ENCODE assay signal across 2 cellular contexts in the genomic region with DNA sequence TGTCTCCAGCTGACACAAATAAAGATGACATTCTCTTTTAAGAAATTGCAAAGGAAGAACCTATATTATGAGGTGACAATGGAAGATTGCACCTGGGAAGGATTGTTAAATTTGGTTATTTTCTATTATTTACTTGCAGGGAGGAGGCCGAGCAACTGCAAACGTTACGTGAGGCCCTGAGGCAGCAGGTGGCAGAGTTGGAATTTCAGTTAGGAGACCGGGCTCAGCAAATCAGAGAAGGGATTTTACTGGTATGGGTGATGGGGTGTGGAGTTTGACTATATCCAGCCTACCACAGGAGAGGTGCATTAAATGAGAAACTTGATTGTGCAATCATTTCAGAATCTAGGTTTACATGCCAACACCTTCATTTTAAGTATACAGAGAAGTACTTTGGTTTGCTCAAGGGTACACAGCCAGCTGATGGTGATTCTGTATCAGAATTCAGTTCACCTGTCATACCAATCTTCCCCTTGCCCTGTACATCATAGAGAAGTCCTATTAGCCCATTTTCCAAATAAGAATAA.
TF ChIP-seq lines count a peak whose summit lies in the region.

No MANE protein-coding gene starts in this region.

TF ChIP-seq in HepG2, 621 proteins besides CTCF, POLR2A, EP300 and RAD21:
- no peak for TF ChIP-seq ZNF777 (CRISPR knock-in tag; IDR thresholded peaks at IDR 0.05)
- peak; percentile 73 for TF ChIP-seq CEBPB (IDR thresholded peaks at IDR 0.05; ENCODE audit: borderline replicate concordance, low read depth, low read length)

TF ChIP-seq in WTC11, 78 proteins besides CTCF, POLR2A, EP300 and RAD21:
- no peak for TF ChIP-seq ZNF396 (CRISPR knock-in tag; IDR thresholded peaks at IDR 0.05; ENCODE audit: borderline replicate concordance)
- TF ChIP-seq ZNF219 (CRISPR knock-in tag; IDR thresholded peaks at IDR 0.05; ENCODE audit: borderline replicate concordance) = no peak
- no peak for TF ChIP-seq ATF1 (CRISPR knock-in tag; IDR thresholded peaks at IDR 0.05)
